8 cellular contexts compared by ENCODE assay signal in genomic region chr2:127107622-127107999, GRCh38. TPM values are rescaled to one million over a fixed set of nuclear protein-coding genes. Genes with fewer than 3 reads are reported as not detected.
DNase-seq lines count a peak whose midpoint lies in the region; ATAC-seq, FAIRE-seq and TF ChIP-seq lines count a peak whose summit lies in the region.

No MANE protein-coding gene starts in this region.

- DNase-seq in AG04449 (ENCODE audit: low read depth, low spot score) (no peak), adrenal gland (peak in 1 of 7 donors; percentile 62), kidney (no peak), NOMO-1 treated with dmso at 0.1 percent for 144 hours (lab: John Stamatoyannopoulos, UW; ENCODE audit: unreplicated experiment) (no peak)
- no peak for DNase-seq in stimulated activated naive CD8-positive, alpha-beta T cell treated with anti-CD3 and anti-CD28 coated beads, Interleukin-15, amount 100 ng/mL, for 72 hours

- TF ChIP-seq POLR2A in adrenal gland (IDR thresholded peaks at IDR 0.05), result no peak

- no peak for TF ChIP-seq CTCF in AG04449 (IDR thresholded peaks at IDR 0.05; ENCODE audit: insufficient read depth, low read length, missing control alignments)
- TF ChIP-seq CTCF in adrenal gland (IDR thresholded peaks at IDR 0.05), result peak in 3 of 6 experiments; percentile 35 to 51 (median 40)
- TF ChIP-seq CTCF in kidney (IDR thresholded peaks at IDR 0.05; ENCODE audit: borderline replicate concordance, extremely low read depth, insufficient read depth), result no peak

- H3K27ac Mint-ChIP-seq in stimulated activated naive CD8-positive, alpha-beta T cell treated with anti-CD3 and anti-CD28 coated beads, Interleukin-15, amount 100 ng/mL, for 72 hours, result no peak overlapping the region

- peaks cover 30% of the 10 kb centered on the region for H3K27me3 Mint-ChIP-seq in stimulated activated naive CD8-positive, alpha-beta T cell treated with anti-CD3 and anti-CD28 coated beads, Interleukin-15, amount 100 ng/mL, for 72 hours

- peaks cover 15% of the 10 kb centered on the region for H3K4me1 Mint-ChIP-seq in stimulated activated naive CD8-positive, alpha-beta T cell treated with anti-CD3 and anti-CD28 coated beads, Interleukin-15, amount 100 ng/mL, for 72 hours

- H3K4me3 ChIP-seq in AG04449 (ENCODE audit: low read depth, low read length), result peak overlapping the region; percentile 76
- peak overlapping the region; percentile 74 for H3K4me3 ChIP-seq in HUES6 (ENCODE audit: low read depth, low read length)
- peak overlapping the region in 3 of 4 donors; percentile 39 to 93 (median 78) for H3K4me3 ChIP-seq in adrenal gland
- H3K4me3 ChIP-seq in kidney (ENCODE audit: low read length in 2 of 2), result peak overlapping the region; percentile 70

- H3K9ac ChIP-seq in HUES6 (ENCODE audit: low read length) (peak overlapping the region; percentile 82), kidney (ENCODE audit: low read length in 2 of 2) (peak overlapping the region; percentile 46 to 74)

- 7 to 27% (median 10%) methylated on average over 5 to 17 of the region's 17 CpGs for WGBS in adrenal gland, 4 donors

- peak overlapping the region; percentile 87 to 90 for H3K4me3 Mint-ChIP-seq in stimulated activated naive CD8-positive, alpha-beta T cell treated with anti-CD3 and anti-CD28 coated beads, Interleukin-15, amount 100 ng/mL, for 72 hours

- H3K9me3 Mint-ChIP-seq in stimulated activated naive CD8-positive, alpha-beta T cell treated with anti-CD3 and anti-CD28 coated beads, Interleukin-15, amount 100 ng/mL, for 72 hours, result no peaks in the 10 kb centered on the region

- CTCF ChIA-PET in AG04449 (lab: Yijun Ruan, JAX), result interaction anchor here (1.6 kb wide), 1 partner anchor 57 kb away, joined by 3 read pairs; no protein-coding TSS in a partner anchor

- H3K4me1 ChIP-seq in HUES6 (ENCODE audit: control insufficient read depth, insufficient read depth, low read length), result peaks cover 22% of the 10 kb centered on the region
- peaks cover 24 to 40% of the 10 kb centered on the region in 2 donors for H3K4me1 ChIP-seq in adrenal gland (replicated peaks in 1 of 2)
- peaks cover 14 to 21% of the 10 kb centered on the region in 2 donors for H3K4me1 ChIP-seq in kidney (ENCODE audit: control insufficient read depth in 1 of 2, insufficient read depth in 1 of 2, low read depth in 1 of 2, low read length in 2 of 2)

- no peaks in the 10 kb centered on the region for H3K36me3 ChIP-seq in HUES6 (ENCODE audit: control insufficient read depth, insufficient read depth, low read length)
- H3K36me3 ChIP-seq in adrenal gland (replicated peaks in 1 of 2), result no peaks in the 10 kb centered on the region
- no peaks in the 10 kb centered on the region for H3K36me3 ChIP-seq in kidney (ENCODE audit: control insufficient read depth in 1 of 2, insufficient read depth in 2 of 2, low read length in 2 of 2)

- FAIRE-seq in kidney (lab: Jason Lieb, UNC), result no peak

- POLR2A ChIA-PET in AG04449 (lab: Yijun Ruan, JAX), result interaction anchor here (0.6 to 1.0 kb wide), 4 partner anchors 36 to 64 kb away, joined by 3 to 5 read pairs (median 4); no protein-coding TSS in a partner anchor

- no peaks in the 10 kb centered on the region for H3K27me3 ChIP-seq in HUES6 (ENCODE audit: control insufficient read depth, insufficient read depth, low read length)
- no peaks in the 10 kb centered on the region for H3K27me3 ChIP-seq in adrenal gland

- H3K9me3 ChIP-seq in HUES6 (ENCODE audit: control insufficient read depth, insufficient read depth, low read depth, low read length) (no peaks in the 10 kb centered on the region), adrenal gland (replicated peaks in 1 of 3) (no peaks in the 10 kb centered on the region), kidney (ENCODE audit: control insufficient read depth in 1 of 2, low read length in 2 of 2) (no peaks in the 10 kb centered on the region)

- ATAC-seq in GM19372 (IDR thresholded peaks at IDR 0.05; ENCODE audit: low read depth, unreplicated experiment) (peak; percentile 2), GM18873 (IDR thresholded peaks at IDR 0.05; ENCODE audit: low FRiP score, unreplicated experiment) (no peak)
- peak; percentile 41 for ATAC-seq in stimulated activated naive CD8-positive, alpha-beta T cell treated with anti-CD3 and anti-CD28 coated beads, Interleukin-15, amount 100 ng/mL, for 72 hours

- intact Hi-C loops in adrenal gland (cut with DNase I) (loop anchor here in 1 of 2 donors (5.0 kb wide), 1 partner anchor 40 kb away; no protein-coding TSS in a partner anchor), kidney (cut with DNase I) (no loop called here)

- H3K27ac ChIP-seq in HUES6 (ENCODE audit: low read depth, low read length) (no peak overlapping the region), adrenal gland (peak overlapping the region; percentile 60 to 93 (median 89)), kidney (ENCODE audit: low read depth in 2 of 2, low read length in 2 of 2) (peak overlapping the region; percentile 71 to 83)

RNA-seq across cellular contexts. Expression of gene BIN1, which starts 0.7 kb away (rescaled TPM):
- total RNA-seq in adrenal gland (100 to 1,000 TPM in 7 of 8 donors, 10 to 100 TPM in 1; 84.0 to 207 (median 134) TPM), kidney (121 TPM)
- polyA plus RNA-seq in adrenal gland (100 to 1,000 TPM in 1 of 3 donors, 10 to 100 TPM in 2; 80.3 to 113 (median 97.5) TPM), kidney (ENCODE audit: insufficient read depth, low read depth, low replicate concordance) (167 TPM)
